20 cellular contexts compared by ENCODE assay signal in the genomic region with DNA sequence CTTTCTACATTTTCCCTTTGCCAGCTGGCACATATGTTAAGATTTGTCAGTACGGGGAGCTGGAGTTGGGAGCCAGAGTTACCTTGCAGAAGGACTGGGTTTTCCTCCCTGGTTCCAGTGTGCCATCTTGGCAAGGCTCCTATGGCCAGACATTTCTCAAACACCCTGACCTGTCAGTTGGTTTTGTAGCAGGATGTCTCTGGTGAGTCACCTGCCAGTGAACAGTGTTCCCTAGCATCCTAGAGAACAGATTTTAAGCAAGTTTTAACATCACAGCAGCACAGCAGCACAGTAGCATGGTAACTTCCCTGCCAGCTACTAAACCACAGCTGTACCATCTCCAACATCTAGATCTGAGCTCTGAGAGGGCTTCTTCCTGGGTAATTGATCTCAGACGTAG.
"Had no signal": no experiment of that assay in that cellular context is flagged by ENCODE, and none has a peak within 500 bp of the region (broad histone marks: within the 10 kb centered on the region; RNA-seq: fewer than 3 reads in every experiment).

No MANE protein-coding gene starts in this region.

- H3K9me3 ChIP-seq: lower lobe of right lung, neutrophil had no signal

- H3K27ac ChIP-seq: ascending aorta, lower lobe of right lung, neutrophil, parathyroid adenoma, stomach, VCaP had no signal

- H3K27me3 Mint-ChIP-seq: activated naive CD4-positive, alpha-beta T cell treated with anti-CD3 and anti-CD28 coated beads, Interleukin-2, amount 50 U/mL, for 24 hours had no signal

- H3K9me3 Mint-ChIP-seq: natural killer cell treated with Interleukin-12 subunit alpha and Interleukin-12 subunit beta and Interleukin-15 and Interleukin-18, amount 100 ng/mL, for 72 hours; T-helper 1 cell treated with Interleukin-12 subunit alpha and Interleukin-12 subunit beta and Interleukin-4 antibody, amounts not matched to agents 30 μg/mL and 1 μg/mL, for 36 hours had no signal

- DNase-seq: activated CD4-positive, alpha-beta T cell treated with anti-CD3 and anti-CD28 coated beads for 1 hour; activated gamma-delta T cell; activated T-cell treated with anti-CD3 and anti-CD28 coated beads, Interleukin-2, amount 50 U/mL, for 72 hours; cerebellar nuclear complex; effector CD4-positive, alpha-beta T cell; foreskin melanocyte; glutamatergic neuron; hippocampal formation; lower lobe of right lung; stimulated activated CD4-positive, alpha-beta T cell treated with anti-CD3 and anti-CD28 coated beads, Interleukin-4, amount 100 ng/mL, for 1 hour; stomach; trophoblast cell had no signal

- H3K27me3 ChIP-seq: ascending aorta, neutrophil, stomach had no signal

- H3K4me3 Mint-ChIP-seq: activated naive CD4-positive, alpha-beta T cell treated with anti-CD3 and anti-CD28 coated beads, Interleukin-2, amount 50 U/mL, for 24 hours; activated T-cell treated with anti-CD3 and anti-CD28 coated beads, Interleukin-2, amount 50 U/mL, for 72 hours; natural killer cell treated with Interleukin-12 subunit alpha and Interleukin-12 subunit beta and Interleukin-15 and Interleukin-18, amount 100 ng/mL, for 72 hours; T-helper 1 cell treated with Interleukin-12 subunit alpha and Interleukin-12 subunit beta and Interleukin-4 antibody, amounts not matched to agents 30 μg/mL and 1 μg/mL, for 36 hours had no signal

- H3K36me3 Mint-ChIP-seq: natural killer cell treated with Interleukin-12 subunit alpha and Interleukin-12 subunit beta and Interleukin-15 and Interleukin-18, amount 100 ng/mL, for 72 hours had no signal

- H3K36me3 ChIP-seq: ascending aorta, lower lobe of right lung, neutrophil, stomach had no signal

- H3K4me3 ChIP-seq: ascending aorta, lower lobe of right lung, smooth muscle cell, stomach had no signal

- H3K4me1 Mint-ChIP-seq: activated naive CD4-positive, alpha-beta T cell treated with anti-CD3 and anti-CD28 coated beads, Interleukin-2, amount 50 U/mL, for 24 hours had no signal

- H3K27ac Mint-ChIP-seq: activated naive CD4-positive, alpha-beta T cell treated with anti-CD3 and anti-CD28 coated beads, Interleukin-2, amount 50 U/mL, for 24 hours; activated T-cell treated with anti-CD3 and anti-CD28 coated beads, Interleukin-2, amount 50 U/mL, for 72 hours; natural killer cell treated with Interleukin-12 subunit alpha and Interleukin-12 subunit beta and Interleukin-15 and Interleukin-18, amount 100 ng/mL, for 72 hours; T-helper 1 cell treated with Interleukin-12 subunit alpha and Interleukin-12 subunit beta and Interleukin-4 antibody, amounts not matched to agents 30 μg/mL and 1 μg/mL, for 36 hours had no signal
